In the genomic region with DNA sequence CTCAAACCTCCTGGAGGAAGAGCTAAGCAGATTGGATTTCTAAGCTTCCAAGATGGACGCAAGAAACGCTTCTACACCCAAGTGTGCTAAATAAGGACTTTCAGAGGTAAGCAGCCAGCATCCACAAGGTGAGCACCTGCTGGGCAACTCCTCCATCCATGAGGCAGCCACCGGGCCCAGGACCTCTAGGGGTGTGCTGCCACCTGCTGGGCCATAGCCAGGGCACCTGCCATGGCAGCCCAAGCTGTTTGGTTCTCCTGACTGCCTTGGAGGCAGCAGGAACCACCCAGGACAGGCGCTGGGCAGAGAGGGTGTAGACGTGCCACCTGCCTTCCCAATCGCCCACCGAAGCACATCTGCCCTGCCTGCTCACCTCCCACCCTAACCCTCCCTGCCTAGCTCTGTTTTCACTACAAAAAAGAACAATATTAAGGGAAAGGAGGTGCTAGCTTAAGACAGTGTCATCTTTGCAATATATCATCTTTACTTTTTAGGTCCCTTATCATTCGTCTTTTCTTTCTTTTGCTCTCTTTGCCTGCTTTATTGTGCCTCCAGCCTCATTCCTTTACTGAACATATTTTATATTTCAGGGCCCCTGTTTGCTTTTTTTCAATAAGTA, we compare ENCODE assay signal across 1 cellular context.
TF ChIP-seq lines count a peak whose summit lies in the region.

No MANE protein-coding gene starts in this region.

TF ChIP-seq in endothelial cell of umbilical vein, 7 proteins besides CTCF, POLR2A, EP300 and RAD21:
- TF ChIP-seq FOS (IDR thresholded peaks at IDR 0.05; ENCODE audit: borderline replicate concordance, insufficient read depth, low read length) (no peak), EZH2 (IDR thresholded peaks at IDR 0.05; ENCODE audit: borderline replicate concordance, low read depth, low read length, severe bottlenecking) (no peak), GATA2 (IDR thresholded peaks at IDR 0.05; ENCODE audit: insufficient read depth, insufficient read length, low read depth, low read length) (no peak), POLR2AphosphoS5 (IDR thresholded peaks at IDR 0.05; ENCODE audit: insufficient read depth, low read depth, low read length) (no peak), MAX (IDR thresholded peaks at IDR 0.05; ENCODE audit: insufficient read depth, insufficient read length) (no peak), JUN (IDR thresholded peaks at IDR 0.05; ENCODE audit: borderline replicate concordance, insufficient read depth, insufficient read length, low read depth) (no peak)
